12 cellular contexts compared by ENCODE assay signal in genomic region chr1:220544901-220545303, GRCh38. TPM values are rescaled to one million over a fixed set of nuclear protein-coding genes. Genes with fewer than 3 reads are reported as not detected.
DNase-seq lines count a peak whose midpoint lies in the region; TF ChIP-seq lines count a peak whose summit lies in the region.
"Had no signal": no experiment of that assay in that cellular context is flagged by ENCODE, and none has a peak within 500 bp of the region (broad histone marks: within the 10 kb centered on the region; RNA-seq: fewer than 3 reads in every experiment).

No MANE protein-coding gene starts in this region.

- in situ Hi-C loops in GM13977 (cut with MboI; ENCODE audit: low pct_unique_long_range_greater_than_20kb, low sequenced_read_pairs, unreplicated experiment): no loop called here

- POLR2A ChIA-PET in AG04449 (lab: Yijun Ruan, JAX): no interaction called here

- CTCF ChIA-PET in AG04449 (lab: Yijun Ruan, JAX): interaction anchor here (1.6 kb wide), 1 partner anchor 17 kb away, joined by 3 read pairs; no protein-coding TSS in a partner anchor

- H3K36me3 Mint-ChIP-seq in glutamatergic neuron (ENCODE audit: unreplicated experiment): no peaks in the 10 kb centered on the region

- TF ChIP-seq CTCF in AG04449 (IDR thresholded peaks at IDR 0.05; ENCODE audit: insufficient read depth, low read length, missing control alignments) (peak; percentile 5), GM13977 (IDR thresholded peaks at IDR 0.05; ENCODE audit: extremely low read depth, insufficient read depth, missing control alignments) (peak; percentile 18), glutamatergic neuron (IDR thresholded peaks at IDR 0.05; ENCODE audit: partially characterized antibody, unreplicated experiment) (no peak)

- no peak overlapping the region for H3K4me3 ChIP-seq in AG04449 (ENCODE audit: low read depth, low read length)

- H3K4me3 Mint-ChIP-seq in glutamatergic neuron (ENCODE audit: unreplicated experiment): no peak overlapping the region
- H3K4me3 Mint-ChIP-seq: CD4-positive, alpha-beta T cell had no signal

- H3K4me1 Mint-ChIP-seq in glutamatergic neuron (ENCODE audit: low read depth, unreplicated experiment): peaks cover 44% of the 10 kb centered on the region

- DNase-seq in AG04449 (ENCODE audit: low read depth, low spot score) (no peak), GM13977 (ENCODE audit: low spot score) (no peak), RKO (ENCODE audit: low spot score) (peak; percentile 11), glutamatergic neuron (no peak), inferior parietal cortex (ENCODE audit: extremely low spot score) (no peak), cerebellum (ENCODE audit: low spot score) (no peak), T-helper 1 cell (no peak)
- no peak for DNase-seq in activated CD8-positive, alpha-beta memory T cell treated with anti-CD3 and anti-CD28 coated beads for 24 hours
- DNase-seq: activated CD4-positive, alpha-beta T cell treated with anti-CD3 and anti-CD28 coated beads for 48 hours; amygdala; CD4-positive, alpha-beta T cell; NCI-H774 had no signal

- H3K27ac Mint-ChIP-seq in glutamatergic neuron (ENCODE audit: unreplicated experiment): peak overlapping the region; percentile 14
- H3K27ac Mint-ChIP-seq: CD4-positive, alpha-beta T cell had no signal

- no peaks in the 10 kb centered on the region for H3K27me3 Mint-ChIP-seq in glutamatergic neuron (ENCODE audit: unreplicated experiment)

- H3K9me3 Mint-ChIP-seq in glutamatergic neuron (ENCODE audit: unreplicated experiment): peaks cover 2% of the 10 kb centered on the region
- H3K9me3 Mint-ChIP-seq: CD4-positive, alpha-beta T cell had no signal

RNA-seq across cellular contexts. Expression of gene MARK1, which starts 17.0 kb away (rescaled TPM):
- total RNA-seq in glutamatergic neuron (ENCODE audit: unreplicated experiment): 105 TPM
- total RNA-seq in cerebellum: 34.7 TPM
- total RNA-seq: CD4-positive, alpha-beta T cell had no signal
